In genomic region chr1:41418868-41419583, GRCh38 we compare ENCODE assay signal across 1 cellular context.
TF ChIP-seq lines count a peak whose summit lies in the region.

No MANE protein-coding gene starts in this region.

TF ChIP-seq in HEK293, 187 proteins besides CTCF, POLR2A, EP300 and RAD21 (continued from another document):
- TF ChIP-seq ZNF121 (tag by site-specific recombination; IDR thresholded peaks at IDR 0.05), result no peak
- no peak for TF ChIP-seq ZNF561 (tag by site-specific recombination; IDR thresholded peaks at IDR 0.05; ENCODE audit: borderline replicate concordance)
- TF ChIP-seq, protein P1, sequence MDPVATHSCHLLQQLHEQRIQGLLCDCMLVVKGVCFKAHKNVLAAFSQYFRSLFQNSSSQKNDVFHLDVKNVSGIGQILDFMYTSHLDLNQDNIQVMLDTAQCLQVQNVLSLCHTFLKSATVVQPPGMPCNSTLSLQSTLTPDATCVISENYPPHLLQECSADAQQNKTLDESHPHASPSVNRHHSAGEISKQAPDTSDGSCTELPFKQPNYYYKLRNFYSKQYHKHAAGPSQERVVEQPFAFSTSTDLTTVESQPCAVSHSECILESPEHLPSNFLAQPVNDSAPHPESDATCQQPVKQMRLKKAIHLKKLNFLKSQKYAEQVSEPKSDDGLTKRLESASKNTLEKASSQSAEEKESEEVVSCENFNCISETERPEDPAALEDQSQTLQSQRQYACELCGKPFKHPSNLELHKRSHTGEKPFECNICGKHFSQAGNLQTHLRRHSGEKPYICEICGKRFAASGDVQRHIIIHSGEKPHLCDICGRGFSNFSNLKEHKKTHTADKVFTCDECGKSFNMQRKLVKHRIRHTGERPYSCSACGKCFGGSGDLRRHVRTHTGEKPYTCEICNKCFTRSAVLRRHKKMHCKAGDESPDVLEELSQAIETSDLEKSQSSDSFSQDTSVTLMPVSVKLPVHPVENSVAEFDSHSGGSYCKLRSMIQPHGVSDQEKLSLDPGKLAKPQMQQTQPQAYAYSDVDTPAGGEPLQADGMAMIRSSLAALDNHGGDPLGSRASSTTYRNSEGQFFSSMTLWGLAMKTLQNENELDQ (tag by site-specific recombination; IDR thresholded peaks at IDR 0.05; ENCODE audit: low read depth), result no peak
- no peak for TF ChIP-seq ZNF677 (tag by site-specific recombination; IDR thresholded peaks at IDR 0.05)
- peak; percentile 63; the same call in 1 of the 2 replicates for TF ChIP-seq ZFP69B (tag by site-specific recombination; IDR thresholded peaks at IDR 0.05)
- no peak for TF ChIP-seq ZSCAN18 (tag by site-specific recombination; IDR thresholded peaks at IDR 0.05)
- peak; percentile 37; the same call in 1 of the 2 replicates for TF ChIP-seq GLIS2 (tag by site-specific recombination; IDR thresholded peaks at IDR 0.05)
- TF ChIP-seq ZNF837 (tag by site-specific recombination; IDR thresholded peaks at IDR 0.05), result no peak
- TF ChIP-seq SP2 (tag by site-specific recombination; IDR thresholded peaks at IDR 0.05), result no peak
- TF ChIP-seq ZNF560 (tag by site-specific recombination; IDR thresholded peaks at IDR 0.05; ENCODE audit: borderline replicate concordance), result no peak
- TF ChIP-seq, protein P2, sequence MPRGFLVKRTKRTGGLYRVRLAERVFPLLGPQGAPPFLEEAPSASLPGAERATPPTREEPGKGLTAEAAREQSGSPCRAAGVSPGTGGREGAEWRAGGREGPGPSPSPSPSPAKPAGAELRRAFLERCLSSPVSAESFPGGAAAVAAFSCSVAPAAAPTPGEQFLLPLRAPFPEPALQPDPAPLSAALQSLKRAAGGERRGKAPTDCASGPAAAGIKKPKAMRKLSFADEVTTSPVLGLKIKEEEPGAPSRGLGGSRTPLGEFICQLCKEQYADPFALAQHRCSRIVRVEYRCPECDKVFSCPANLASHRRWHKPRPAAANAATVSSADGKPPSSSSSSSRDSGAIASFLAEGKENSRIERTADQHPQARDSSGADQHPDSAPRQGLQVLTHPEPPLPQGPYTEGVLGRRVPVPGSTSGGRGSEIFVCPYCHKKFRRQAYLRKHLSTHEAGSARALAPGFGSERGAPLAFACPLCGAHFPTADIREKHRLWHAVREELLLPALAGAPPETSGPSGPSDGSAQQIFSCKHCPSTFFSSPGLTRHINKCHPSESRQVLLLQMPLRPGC (tag by site-specific recombination; IDR thresholded peaks at IDR 0.05), result no peak
- no peak for TF ChIP-seq TRIM28 (IDR thresholded peaks at IDR 0.05; ENCODE audit: borderline replicate concordance, low read length)
- TF ChIP-seq FEZF1 (tag by site-specific recombination; IDR thresholded peaks at IDR 0.05), result no peak
- TF ChIP-seq, protein P3, sequence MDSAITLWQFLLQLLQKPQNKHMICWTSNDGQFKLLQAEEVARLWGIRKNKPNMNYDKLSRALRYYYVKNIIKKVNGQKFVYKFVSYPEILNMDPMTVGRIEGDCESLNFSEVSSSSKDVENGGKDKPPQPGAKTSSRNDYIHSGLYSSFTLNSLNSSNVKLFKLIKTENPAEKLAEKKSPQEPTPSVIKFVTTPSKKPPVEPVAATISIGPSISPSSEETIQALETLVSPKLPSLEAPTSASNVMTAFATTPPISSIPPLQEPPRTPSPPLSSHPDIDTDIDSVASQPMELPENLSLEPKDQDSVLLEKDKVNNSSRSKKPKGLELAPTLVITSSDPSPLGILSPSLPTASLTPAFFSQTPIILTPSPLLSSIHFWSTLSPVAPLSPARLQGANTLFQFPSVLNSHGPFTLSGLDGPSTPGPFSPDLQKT (IDR thresholded peaks at IDR 0.05; ENCODE audit: borderline replicate concordance, low read depth, low read length), result no peak
- TF ChIP-seq ZNF155 (tag by site-specific recombination; IDR thresholded peaks at IDR 0.05), result no peak
- TF ChIP-seq EGR2 (tag by site-specific recombination; IDR thresholded peaks at IDR 0.05; ENCODE audit: low read depth), result peak; percentile 36; the same call in 1 of the 2 replicates
- TF ChIP-seq, protein P4, sequence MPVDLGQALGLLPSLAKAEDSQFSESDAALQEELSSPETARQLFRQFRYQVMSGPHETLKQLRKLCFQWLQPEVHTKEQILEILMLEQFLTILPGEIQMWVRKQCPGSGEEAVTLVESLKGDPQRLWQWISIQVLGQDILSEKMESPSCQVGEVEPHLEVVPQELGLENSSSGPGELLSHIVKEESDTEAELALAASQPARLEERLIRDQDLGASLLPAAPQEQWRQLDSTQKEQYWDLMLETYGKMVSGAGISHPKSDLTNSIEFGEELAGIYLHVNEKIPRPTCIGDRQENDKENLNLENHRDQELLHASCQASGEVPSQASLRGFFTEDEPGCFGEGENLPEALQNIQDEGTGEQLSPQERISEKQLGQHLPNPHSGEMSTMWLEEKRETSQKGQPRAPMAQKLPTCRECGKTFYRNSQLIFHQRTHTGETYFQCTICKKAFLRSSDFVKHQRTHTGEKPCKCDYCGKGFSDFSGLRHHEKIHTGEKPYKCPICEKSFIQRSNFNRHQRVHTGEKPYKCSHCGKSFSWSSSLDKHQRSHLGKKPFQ (tag by site-specific recombination; IDR thresholded peaks at IDR 0.05), result no peak
- no peak for TF ChIP-seq ZNF664 (tag by site-specific recombination; IDR thresholded peaks at IDR 0.05)
- no peak for TF ChIP-seq HOXA7 (CRISPR knock-in tag; IDR thresholded peaks at IDR 0.05; ENCODE audit: borderline replicate concordance)
- no peak for TF ChIP-seq PRDM2 (tag by site-specific recombination; IDR thresholded peaks at IDR 0.05; ENCODE audit: borderline replicate concordance)
- TF ChIP-seq ZNF521 (tag by site-specific recombination; IDR thresholded peaks at IDR 0.05), result no peak
- TF ChIP-seq ZNF354C (tag by site-specific recombination; IDR thresholded peaks at IDR 0.05; ENCODE audit: borderline replicate concordance, low read depth), result no peak
- TF ChIP-seq, protein P5, sequence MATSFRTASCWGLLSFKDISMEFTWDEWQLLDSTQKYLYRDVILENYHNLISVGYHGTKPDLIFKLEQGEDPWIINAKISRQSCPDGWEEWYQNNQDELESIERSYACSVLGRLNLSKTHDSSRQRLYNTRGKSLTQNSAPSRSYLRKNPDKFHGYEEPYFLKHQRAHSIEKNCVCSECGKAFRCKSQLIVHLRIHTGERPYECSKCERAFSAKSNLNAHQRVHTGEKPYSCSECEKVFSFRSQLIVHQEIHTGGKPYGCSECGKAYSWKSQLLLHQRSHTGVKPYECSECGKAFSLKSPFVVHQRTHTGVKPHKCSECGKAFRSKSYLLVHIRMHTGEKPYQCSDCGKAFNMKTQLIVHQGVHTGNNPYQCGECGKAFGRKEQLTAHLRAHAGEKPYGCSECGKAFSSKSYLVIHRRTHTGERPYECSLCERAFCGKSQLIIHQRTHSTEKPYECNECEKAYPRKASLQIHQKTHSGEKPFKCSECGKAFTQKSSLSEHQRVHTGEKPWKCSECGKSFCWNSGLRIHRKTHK (tag by site-specific recombination; IDR thresholded peaks at IDR 0.05), result no peak
- TF ChIP-seq ZNF626 (tag by site-specific recombination; IDR thresholded peaks at IDR 0.05), result no peak
- TF ChIP-seq ZNF221 (tag by site-specific recombination; IDR thresholded peaks at IDR 0.05; ENCODE audit: borderline replicate concordance), result no peak
- peak; percentile 54; the same call in 1 of the 2 replicates for TF ChIP-seq ZFHX2 (tag by site-specific recombination; conservative IDR thresholded peaks at IDR 0.05)
- TF ChIP-seq ZNF311 (tag by site-specific recombination; IDR thresholded peaks at IDR 0.05; ENCODE audit: borderline replicate concordance), result no peak
- no peak for TF ChIP-seq BCL11B (tag by site-specific recombination; IDR thresholded peaks at IDR 0.05; ENCODE audit: low read depth)
- peak; percentile 78 for TF ChIP-seq KLF1 (tag by site-specific recombination; IDR thresholded peaks at IDR 0.05)
- no peak for TF ChIP-seq ZBTB7A (tag by site-specific recombination; IDR thresholded peaks at IDR 0.05; ENCODE audit: low read depth)
